15 cellular contexts compared by ENCODE assay signal in genomic region chr5:129593525-129593924, GRCh38.
"Had no signal": no experiment of that assay in that cellular context is flagged by ENCODE, and none has a peak within 500 bp of the region (broad histone marks: within the 10 kb centered on the region; RNA-seq: fewer than 3 reads in every experiment).

No MANE protein-coding gene starts in this region.

- H3K27ac Mint-ChIP-seq: neural progenitor cell; stimulated activated naive CD8-positive, alpha-beta T cell treated with anti-CD3 and anti-CD28 coated beads, Interleukin-15, amount 100 ng/mL, for 72 hours had no signal

- H3K27ac ChIP-seq: colonic mucosa, lower lobe of right lung, neural progenitor cell, pancreas, thoracic aorta had no signal

- H3K27me3 ChIP-seq: colonic mucosa, neural progenitor cell, pancreas had no signal

- H3K4me3 Mint-ChIP-seq: activated T-cell treated with anti-CD3 and anti-CD28 coated beads, Interleukin-2, amount 50 U/mL, for 4 hours; neural progenitor cell; stimulated activated naive CD8-positive, alpha-beta T cell treated with anti-CD3 and anti-CD28 coated beads, Interleukin-15, amount 100 ng/mL, for 72 hours had no signal

- H3K36me3 ChIP-seq: colonic mucosa, lower lobe of right lung, neural progenitor cell, pancreas, thoracic aorta had no signal

- H3K27me3 Mint-ChIP-seq: stimulated activated naive CD8-positive, alpha-beta T cell treated with anti-CD3 and anti-CD28 coated beads, Interleukin-15, amount 100 ng/mL, for 72 hours had no signal

- H3K9me3 ChIP-seq: lower lobe of right lung, pancreas, thoracic aorta had no signal

- H3K4me1 Mint-ChIP-seq: neural progenitor cell; stimulated activated naive CD8-positive, alpha-beta T cell treated with anti-CD3 and anti-CD28 coated beads, Interleukin-15, amount 100 ng/mL, for 72 hours had no signal

- H3K4me3 ChIP-seq: colonic mucosa, lower lobe of right lung, neural progenitor cell, pancreas, thoracic aorta had no signal

- H3K4me1 ChIP-seq: colonic mucosa, lower lobe of right lung, neural progenitor cell, pancreas had no signal

- H3K9me3 Mint-ChIP-seq: activated T-cell treated with anti-CD3 and anti-CD28 coated beads, Interleukin-2, amount 50 U/mL, for 4 hours; neural progenitor cell; stimulated activated naive CD8-positive, alpha-beta T cell treated with anti-CD3 and anti-CD28 coated beads, Interleukin-15, amount 100 ng/mL, for 72 hours had no signal

- DNase-seq: activated T-cell treated with anti-CD3 and anti-CD28 coated beads, Interleukin-2, amount 50 U/mL, for 4 hours; caudate nucleus; colonic mucosa; effector CD4-positive, alpha-beta T cell; hypothalamus; lower lobe of right lung; midbrain; pancreas; stimulated activated CD4-positive, alpha-beta T cell treated with anti-CD3 and anti-CD28 coated beads, Interleukin-15, amount 100 ng/mL, for 24 hours; stimulated activated CD4-positive, alpha-beta T cell treated with anti-CD3 and anti-CD28 coated beads, Interleukin-4, amount 100 ng/mL, for 4 hours; stimulated activated naive CD8-positive, alpha-beta T cell treated with anti-CD3 and anti-CD28 coated beads, Interleukin-15, amount 100 ng/mL, for 72 hours; T-helper 2 cell had no signal

- ATAC-seq: activated CD4-positive, CD25-positive, alpha-beta regulatory T cell treated with anti-CD3 and anti-CD28 coated beads, Interleukin-2, amount 50 U/mL, for 24 hours; activated T-cell treated with anti-CD3 and anti-CD28 coated beads, Interleukin-2, amount 50 U/mL, for 4 hours; lower lobe of right lung; pancreas; stimulated activated naive CD8-positive, alpha-beta T cell treated with anti-CD3 and anti-CD28 coated beads, Interleukin-15, amount 100 ng/mL, for 72 hours had no signal
